Comparison of ENCODE assay signal across 1 cellular context in genomic region chr7:130925136-130925794, GRCh38.
TF ChIP-seq lines count a peak whose summit lies in the region.

No MANE protein-coding gene starts in this region.

TF ChIP-seq in K562, 482 proteins besides CTCF, POLR2A, EP300 and RAD21 (continued from another document and continues in another):
- no peak for TF ChIP-seq MITF (IDR thresholded peaks at IDR 0.05)
- no peak for TF ChIP-seq ZNF24 (IDR thresholded peaks at IDR 0.05)
- TF ChIP-seq ZNF436 (CRISPR knock-in tag; IDR thresholded peaks at IDR 0.05), result no peak
- TF ChIP-seq PHF20 (IDR thresholded peaks at IDR 0.05; ENCODE audit: partially characterized antibody), result no peak
- no peak for TF ChIP-seq ZNF583 (CRISPR knock-in tag; IDR thresholded peaks at IDR 0.05)
- TF ChIP-seq SIX5 (IDR thresholded peaks at IDR 0.05; ENCODE audit: borderline replicate concordance in 1 of 2, insufficient read depth in 1 of 2, low read depth in 1 of 2, low read length in 2 of 2), result no peak
- no peak for TF ChIP-seq RBM22 (IDR thresholded peaks at IDR 0.05; ENCODE audit: low read depth, low read length, poor library complexity, severe bottlenecking)
- no peak for TF ChIP-seq KDM2B (CRISPR knock-in tag; IDR thresholded peaks at IDR 0.05)
- TF ChIP-seq MTA1 (IDR thresholded peaks at IDR 0.05; ENCODE audit: borderline replicate concordance), result peak; percentile 79; the same call in 1 of the 2 replicates
- TF ChIP-seq ZNF280B (CRISPR knock-in tag; IDR thresholded peaks at IDR 0.05), result no peak
- TF ChIP-seq, protein P1, sequence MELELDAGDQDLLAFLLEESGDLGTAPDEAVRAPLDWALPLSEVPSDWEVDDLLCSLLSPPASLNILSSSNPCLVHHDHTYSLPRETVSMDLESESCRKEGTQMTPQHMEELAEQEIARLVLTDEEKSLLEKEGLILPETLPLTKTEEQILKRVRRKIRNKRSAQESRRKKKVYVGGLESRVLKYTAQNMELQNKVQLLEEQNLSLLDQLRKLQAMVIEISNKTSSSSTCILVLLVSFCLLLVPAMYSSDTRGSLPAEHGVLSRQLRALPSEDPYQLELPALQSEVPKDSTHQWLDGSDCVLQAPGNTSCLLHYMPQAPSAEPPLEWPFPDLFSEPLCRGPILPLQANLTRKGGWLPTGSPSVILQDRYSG (tag; conservative IDR thresholded peaks at IDR 0.05; ENCODE audit: low read depth), result no peak
- TF ChIP-seq, protein P2, sequence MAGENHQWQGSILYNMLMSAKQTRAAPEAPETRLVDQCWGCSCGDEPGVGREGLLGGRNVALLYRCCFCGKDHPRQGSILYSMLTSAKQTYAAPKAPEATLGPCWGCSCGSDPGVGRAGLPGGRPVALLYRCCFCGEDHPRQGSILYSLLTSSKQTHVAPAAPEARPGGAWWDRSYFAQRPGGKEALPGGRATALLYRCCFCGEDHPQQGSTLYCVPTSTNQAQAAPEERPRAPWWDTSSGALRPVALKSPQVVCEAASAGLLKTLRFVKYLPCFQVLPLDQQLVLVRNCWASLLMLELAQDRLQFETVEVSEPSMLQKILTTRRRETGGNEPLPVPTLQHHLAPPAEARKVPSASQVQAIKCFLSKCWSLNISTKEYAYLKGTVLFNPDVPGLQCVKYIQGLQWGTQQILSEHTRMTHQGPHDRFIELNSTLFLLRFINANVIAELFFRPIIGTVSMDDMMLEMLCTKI (IDR thresholded peaks at IDR 0.05; ENCODE audit: partially characterized antibody), result no peak
- no peak for TF ChIP-seq MYC (IDR thresholded peaks at IDR 0.05; ENCODE audit: low read depth, low read length)
- TF ChIP-seq MYC (CRISPR knock-in tag; IDR thresholded peaks at IDR 0.05; ENCODE audit: borderline replicate concordance, low read depth), result no peak
- TF ChIP-seq KAT7 (CRISPR knock-in tag; IDR thresholded peaks at IDR 0.05; ENCODE audit: borderline replicate concordance), result no peak
- TF ChIP-seq MYBL2 (IDR thresholded peaks at IDR 0.05; ENCODE audit: low read depth), result no peak
- no peak for TF ChIP-seq MYBL2 (CRISPR knock-in tag; IDR thresholded peaks at IDR 0.05; ENCODE audit: borderline replicate concordance)
- no peak for TF ChIP-seq HMG20B (CRISPR knock-in tag; IDR thresholded peaks at IDR 0.05)
- no peak for TF ChIP-seq PATZ1 (CRISPR knock-in tag; IDR thresholded peaks at IDR 0.05; ENCODE audit: borderline replicate concordance)
- no peak for TF ChIP-seq ZNF217 (CRISPR knock-in tag; IDR thresholded peaks at IDR 0.05)
- TF ChIP-seq KLF13 (tag; IDR thresholded peaks at IDR 0.05; ENCODE audit: borderline replicate concordance, low read depth), result no peak
- 0 out of 2 replicates have a peak, but pooled peaks have one; percentile 71 for TF ChIP-seq LARP7 (IDR thresholded peaks at IDR 0.05)
- TF ChIP-seq USF1 (CRISPR knock-in tag; IDR thresholded peaks at IDR 0.05), result no peak
- TF ChIP-seq POLR2B (IDR thresholded peaks at IDR 0.05; ENCODE audit: low read depth, partially characterized antibody), result no peak
- TF ChIP-seq ZNF184 (CRISPR knock-in tag; IDR thresholded peaks at IDR 0.05), result no peak
- TF ChIP-seq E2F1 (CRISPR knock-in tag; IDR thresholded peaks at IDR 0.05), result no peak
- TF ChIP-seq FOXP1 (CRISPR knock-in tag; IDR thresholded peaks at IDR 0.05), result no peak; the same call in 1 of the 2 replicates
- 0 out of 2 replicates have a peak, but pooled peaks have one; percentile 35 for TF ChIP-seq NFRKB (IDR thresholded peaks at IDR 0.05; ENCODE audit: low read depth)
- no peak for TF ChIP-seq ZNF274 (IDR thresholded peaks at IDR 0.05; ENCODE audit: borderline replicate concordance, low read depth, low read length)
- TF ChIP-seq, protein P3, sequence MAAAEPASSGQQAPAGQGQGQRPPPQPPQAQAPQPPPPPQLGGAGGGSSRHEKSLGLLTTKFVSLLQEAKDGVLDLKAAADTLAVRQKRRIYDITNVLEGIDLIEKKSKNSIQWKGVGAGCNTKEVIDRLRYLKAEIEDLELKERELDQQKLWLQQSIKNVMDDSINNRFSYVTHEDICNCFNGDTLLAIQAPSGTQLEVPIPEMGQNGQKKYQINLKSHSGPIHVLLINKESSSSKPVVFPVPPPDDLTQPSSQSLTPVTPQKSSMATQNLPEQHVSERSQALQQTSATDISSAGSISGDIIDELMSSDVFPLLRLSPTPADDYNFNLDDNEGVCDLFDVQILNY (CRISPR knock-in tag; IDR thresholded peaks at IDR 0.05), result no peak
- peak; percentile 9 for TF ChIP-seq HMGN3 (IDR thresholded peaks at IDR 0.05; ENCODE audit: borderline replicate concordance, extremely low read depth, insufficient read length, low read depth, low read length)
- TF ChIP-seq, protein P4, sequence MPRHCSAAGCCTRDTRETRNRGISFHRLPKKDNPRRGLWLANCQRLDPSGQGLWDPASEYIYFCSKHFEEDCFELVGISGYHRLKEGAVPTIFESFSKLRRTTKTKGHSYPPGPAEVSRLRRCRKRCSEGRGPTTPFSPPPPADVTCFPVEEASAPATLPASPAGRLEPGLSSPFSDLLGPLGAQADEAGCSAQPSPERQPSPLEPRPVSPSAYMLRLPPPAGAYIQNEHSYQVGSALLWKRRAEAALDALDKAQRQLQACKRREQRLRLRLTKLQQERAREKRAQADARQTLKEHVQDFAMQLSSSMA (CRISPR knock-in tag; IDR thresholded peaks at IDR 0.05), result no peak
- TF ChIP-seq ELF2 (CRISPR knock-in tag; IDR thresholded peaks at IDR 0.05), result 0 out of 2 replicates have a peak, but pooled peaks have one; percentile 37
- TF ChIP-seq ZNF41 (CRISPR knock-in tag; conservative IDR thresholded peaks at IDR 0.05), result no peak
- no peak for TF ChIP-seq EP400 (IDR thresholded peaks at IDR 0.05)
- no peak for TF ChIP-seq ZNF140 (CRISPR knock-in tag; IDR thresholded peaks at IDR 0.05)
- no peak for TF ChIP-seq ETV5 (CRISPR knock-in tag; IDR thresholded peaks at IDR 0.05; ENCODE audit: low read depth)
- no peak for TF ChIP-seq PCBP1 (IDR thresholded peaks at IDR 0.05; ENCODE audit: low read depth, low read length, poor library complexity, severe bottlenecking)
- TF ChIP-seq NFE2 (IDR thresholded peaks at IDR 0.05; ENCODE audit: low read depth), result peak; percentile 80
- TF ChIP-seq CSDE1 (IDR thresholded peaks at IDR 0.05), result no peak
- TF ChIP-seq ZNF253 (CRISPR knock-in tag; conservative IDR thresholded peaks at IDR 0.05), result no peak
- TF ChIP-seq CBX1 (IDR thresholded peaks at IDR 0.05; ENCODE audit: low read depth), result no peak
- TF ChIP-seq CBFA2T3 (IDR thresholded peaks at IDR 0.05), result no peak
- no peak for TF ChIP-seq SMAD3 (CRISPR knock-in tag; conservative IDR thresholded peaks at IDR 0.05)
- TF ChIP-seq MAFG (tag; conservative IDR thresholded peaks at IDR 0.05), result peak; percentile 96
- no peak for TF ChIP-seq SETDB1 (IDR thresholded peaks at IDR 0.05; ENCODE audit: low read length)
- peak; percentile 58; the same call in 1 of the 2 replicates for TF ChIP-seq ATF7 (IDR thresholded peaks at IDR 0.05)
- no peak for TF ChIP-seq NELFE (IDR thresholded peaks at IDR 0.05; ENCODE audit: insufficient read depth, insufficient read length)
- no peak for TF ChIP-seq RNF2 (IDR thresholded peaks at IDR 0.05)
- no peak for TF ChIP-seq NR2F6 (CRISPR knock-in tag; IDR thresholded peaks at IDR 0.05)
- TF ChIP-seq HDAC6 (IDR thresholded peaks at IDR 0.05; ENCODE audit: low read depth, low read length), result no peak
- peak; percentile 44 for TF ChIP-seq ASH1L (IDR thresholded peaks at IDR 0.05; ENCODE audit: borderline replicate concordance, low read depth, partially characterized antibody)
- TF ChIP-seq ZNF232 (CRISPR knock-in tag; IDR thresholded peaks at IDR 0.05), result no peak
- no peak for TF ChIP-seq HNRNPK (IDR thresholded peaks at IDR 0.05; ENCODE audit: low read depth, low read length, poor library complexity, severe bottlenecking)
- TF ChIP-seq HINFP (tag; conservative IDR thresholded peaks at IDR 0.05; ENCODE audit: low read depth), result no peak
- 0 out of 2 replicates have a peak, but pooled peaks have one; percentile 41 for TF ChIP-seq LEF1 (IDR thresholded peaks at IDR 0.05)
- no peak for TF ChIP-seq DDX20 (tag; IDR thresholded peaks at IDR 0.05; ENCODE audit: low read depth)
- TF ChIP-seq, protein P5, sequence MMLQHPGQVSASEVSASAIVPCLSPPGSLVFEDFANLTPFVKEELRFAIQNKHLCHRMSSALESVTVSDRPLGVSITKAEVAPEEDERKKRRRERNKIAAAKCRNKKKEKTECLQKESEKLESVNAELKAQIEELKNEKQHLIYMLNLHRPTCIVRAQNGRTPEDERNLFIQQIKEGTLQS (IDR thresholded peaks at IDR 0.05), result peak; percentile 68
- TF ChIP-seq, protein P5 (CRISPR knock-in tag; conservative IDR thresholded peaks at IDR 0.05), result no peak
- peak; percentile 54 for TF ChIP-seq MAFK (IDR thresholded peaks at IDR 0.05; ENCODE audit: low read length)
- no peak for TF ChIP-seq PTBP1 (IDR thresholded peaks at IDR 0.05; ENCODE audit: low read depth, low read length)
- no peak for TF ChIP-seq RBM25 (IDR thresholded peaks at IDR 0.05; ENCODE audit: low read depth, low read length, severe bottlenecking)
- no peak for TF ChIP-seq MCM7 (IDR thresholded peaks at IDR 0.05)
